15 cellular contexts compared by ENCODE assay signal in genomic region chr22:30894371-30894740, GRCh38.
"Had no signal": no experiment of that assay in that cellular context is flagged by ENCODE, and none has a peak within 500 bp of the region (broad histone marks: within the 10 kb centered on the region; RNA-seq: fewer than 3 reads in every experiment).

No MANE protein-coding gene starts in this region.

- H3K27me3 ChIP-seq: body of pancreas, gastroesophageal sphincter, hepatocyte, right lobe of liver, transverse colon had no signal

- H3K4me3 ChIP-seq: body of pancreas, gastroesophageal sphincter, hepatocyte, lower lobe of right lung, right lobe of liver, transverse colon had no signal

- H3K4me1 Mint-ChIP-seq: mesothelial cell of epicardium had no signal

- H2AFZ ChIP-seq: hepatocyte had no signal

- H3K27ac ChIP-seq: body of pancreas, gastroesophageal sphincter, hepatocyte, lower lobe of right lung, right lobe of liver, transverse colon had no signal

- ATAC-seq: activated CD4-positive, alpha-beta T cell treated with anti-CD3 and anti-CD28 coated beads for 36 hours; body of pancreas; gastroesophageal sphincter; left cardiac atrium; lower lobe of right lung; right lobe of liver; stimulated activated effector memory CD8-positive, alpha-beta T cell treated with anti-CD3 and anti-CD28 coated beads, Interleukin-12 subunit alpha, Interleukin-12 subunit beta, amount 100 ng/mL, for 72 hours had no signal

- H3K79me2 ChIP-seq: hepatocyte had no signal

- DNase-seq: activated CD4-positive, alpha-beta T cell treated with anti-CD3 and anti-CD28 coated beads for 36 hours; activated gamma-delta T cell; activated T-cell treated with anti-CD3 and anti-CD28 coated beads, Interleukin-2, amount 50 U/mL, for 1 hour; body of pancreas; effector memory CD4-positive, alpha-beta T cell; immature natural killer cell; left cardiac atrium; lower lobe of right lung had no signal

- H3K27me3 Mint-ChIP-seq: activated CD4-positive, alpha-beta T cell treated with anti-CD3 and anti-CD28 coated beads for 36 hours; progenitor cell of endocrine pancreas had no signal

- H3K9me3 ChIP-seq: right lobe of liver had no signal

- H3K4me1 ChIP-seq: body of pancreas, gastroesophageal sphincter, lower lobe of right lung, transverse colon had no signal

- H3K9me3 Mint-ChIP-seq: stimulated activated effector memory CD8-positive, alpha-beta T cell treated with anti-CD3 and anti-CD28 coated beads, Interleukin-12 subunit alpha, Interleukin-12 subunit beta, amount 100 ng/mL, for 72 hours had no signal

- H3K36me3 ChIP-seq: right lobe of liver had no signal

- H3K27ac Mint-ChIP-seq: activated CD4-positive, alpha-beta T cell treated with anti-CD3 and anti-CD28 coated beads for 36 hours; mesothelial cell of epicardium; progenitor cell of endocrine pancreas had no signal

- H3K4me2 ChIP-seq: hepatocyte had no signal

- H3K4me3 Mint-ChIP-seq: activated CD4-positive, alpha-beta T cell treated with anti-CD3 and anti-CD28 coated beads for 36 hours; mesothelial cell of epicardium; stimulated activated effector memory CD8-positive, alpha-beta T cell treated with anti-CD3 and anti-CD28 coated beads, Interleukin-12 subunit alpha, Interleukin-12 subunit beta, amount 100 ng/mL, for 72 hours had no signal
